22 cellular contexts compared by ENCODE assay signal in genomic region chr9:109795613-109796012, GRCh38. TPM values are rescaled to one million over a fixed set of nuclear protein-coding genes. Genes with fewer than 3 reads are reported as not detected.
"Had no signal": no experiment of that assay in that cellular context is flagged by ENCODE, and none has a peak within 500 bp of the region (broad histone marks: within the 10 kb centered on the region; RNA-seq: fewer than 3 reads in every experiment).

No MANE protein-coding gene starts in this region.

- H3K9me3 ChIP-seq: breast epithelium, SJCRH30, SK-N-SH had no signal

- H3K27me3 ChIP-seq: breast epithelium, SJCRH30 had no signal

- H3K9ac ChIP-seq: SK-N-SH had no signal

- ATAC-seq: activated T-cell treated with anti-CD3 and anti-CD28 coated beads, Interleukin-2, amount 50 U/mL, for 4 hours had no signal

- H3K36me3 ChIP-seq: breast epithelium had no signal

- H3K4me3 ChIP-seq: breast epithelium, SJCRH30 had no signal

- H3K4me1 ChIP-seq: breast epithelium had no signal

- H3K27ac ChIP-seq: breast epithelium, SJCRH30, VCaP had no signal

- DNase-seq: activated CD4-positive, alpha-beta memory T cell treated with anti-CD3 and anti-CD28 coated beads for 36 hours; activated CD4-positive, alpha-beta T cell treated with anti-CD3 and anti-CD28 coated beads, Interleukin-2, amount 10 ng/mL, durations not matched to agents 7 days and 5 days; activated CD4-positive, CD25-positive, alpha-beta regulatory T cell; activated CD8-positive, alpha-beta memory T cell treated with anti-CD3 and anti-CD28 coated beads for 24 hours; activated effector memory CD4-positive, alpha-beta T cell treated with anti-CD3 and anti-CD28 coated beads, Interleukin-2, amount 50 U/mL, for 16 hours; activated naive CD4-positive, alpha-beta T cell treated with Interleukin-2 at 50 U/mL for 16 hours; activated T-cell treated with anti-CD3 and anti-CD28 coated beads, Interleukin-2, amount 50 U/mL, for 4 hours; KBM-7; NCI-H1048; NCI-H146; NCI-H187 treated with DMSO at 0.1 percent for 48 hours; NCI-H2171; NCI-H226; NCI-H526; NCI-H774; SJCRH30; SK-N-SH; T-helper 1 cell had no signal

RNA-seq across cellular contexts. Expression of gene PALM2AKAP2, which starts 15.6 kb away (rescaled TPM):
- total RNA-seq: OCI-LY7; T-helper 2 cell treated with Interferon-gamma antibody and Interleukin-4, amounts not matched to agents 100 ng/mL and 5 ng/mL, for 36 hours had no signal
